ENCODE assay signal across 12 cellular contexts in the genomic region with DNA sequence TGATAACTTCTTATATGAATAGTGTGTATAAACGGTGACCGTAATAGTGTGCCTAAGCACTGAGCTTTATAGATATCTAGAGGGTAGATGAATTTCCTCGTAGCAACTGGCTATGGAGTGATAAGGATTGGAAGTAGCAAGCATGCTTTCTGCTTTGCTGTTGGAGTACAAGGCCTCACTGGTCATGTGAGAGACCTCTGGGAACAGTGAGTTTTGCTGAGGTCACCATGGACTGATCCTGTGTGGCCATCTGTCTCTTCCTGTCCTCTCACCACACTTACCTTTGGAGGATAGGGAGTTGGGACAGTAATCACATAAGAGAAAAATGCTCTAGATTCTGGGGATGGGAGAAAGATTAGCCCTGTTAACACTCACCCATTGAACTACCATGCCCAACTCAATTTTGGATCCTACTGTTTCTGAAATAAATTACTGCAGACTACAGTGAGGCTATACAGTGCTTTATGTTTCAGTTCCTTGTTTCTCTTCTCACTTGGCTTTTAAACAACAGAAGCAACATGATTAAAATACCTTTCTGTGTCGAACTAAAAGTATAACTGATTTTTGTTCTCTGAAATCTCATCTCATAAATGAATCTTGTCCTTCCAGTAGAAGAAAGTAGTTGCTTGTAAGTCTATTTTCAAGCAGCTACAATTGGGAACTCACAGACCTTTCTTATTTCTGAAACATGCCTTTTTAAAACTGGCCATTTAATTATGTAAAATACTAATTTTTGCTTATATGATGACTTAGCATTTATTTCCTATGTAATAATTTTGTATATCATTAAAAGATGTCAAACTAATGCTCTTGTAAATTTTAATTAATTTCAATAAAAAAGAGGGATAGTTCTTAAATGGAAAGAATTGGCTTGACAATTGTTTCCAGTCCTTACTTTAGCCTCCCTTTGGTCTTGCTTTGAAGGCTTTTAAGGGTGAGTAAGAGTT. TPM values are rescaled to one million over a fixed set of nuclear protein-coding genes. Genes with fewer than 3 reads are reported as not detected.
DNase-seq lines count a peak whose midpoint lies in the region; ATAC-seq and TF ChIP-seq lines count a peak whose summit lies in the region.
"Had no signal": no experiment of that assay in that cellular context is flagged by ENCODE, and none has a peak within 500 bp of the region (broad histone marks: within the 10 kb centered on the region; RNA-seq: fewer than 3 reads in every experiment).

No MANE protein-coding gene starts in this region.

- H2AFZ ChIP-seq in MM.1S (ENCODE audit: low read length): no peak overlapping the region

- H3K4me1 ChIP-seq in cardiac muscle cell (ENCODE audit: low read depth) (no peaks in the 10 kb centered on the region), right atrium auricular region (no peaks in the 10 kb centered on the region), MM.1S (ENCODE audit: low read length) (peaks cover 7% of the 10 kb centered on the region)

- H3K4me3 Mint-ChIP-seq in type B pancreatic cell: no peak overlapping the region
- H3K4me3 Mint-ChIP-seq: T-helper 1 cell treated with Interleukin-12 subunit alpha and Interleukin-12 subunit beta and Interleukin-4 antibody, amounts not matched to agents 30 μg/mL and 1 μg/mL, for 36 hours had no signal

- H3K27ac Mint-ChIP-seq in type B pancreatic cell: peak overlapping the region; percentile 49
- H3K27ac Mint-ChIP-seq: T-helper 1 cell treated with Interleukin-12 subunit alpha and Interleukin-12 subunit beta and Interleukin-4 antibody, amounts not matched to agents 30 μg/mL and 1 μg/mL, for 36 hours had no signal

- TF ChIP-seq CTCF in cardiac muscle cell (IDR thresholded peaks at IDR 0.05; ENCODE audit: low read depth, low read length) (no peak), right atrium auricular region (IDR thresholded peaks at IDR 0.05) (no peak), MM.1S (IDR thresholded peaks at IDR 0.05; ENCODE audit: low read length) (no peak), type B pancreatic cell (conservative IDR thresholded peaks at IDR 0.05) (no peak), dorsolateral prefrontal cortex (IDR thresholded peaks at IDR 0.05 in 54 of 56, conservative IDR thresholded peaks at IDR 0.05 in 2 of 56; ENCODE audit: low read depth in 1 of 56, partially characterized antibody in 56 of 56) (no peak)

- no peak for DNase-seq in cardiac muscle cell (ENCODE audit: low read depth in 1 of 2, low spot score in 1 of 2)
- no peak for DNase-seq in right atrium auricular region (ENCODE audit: low spot score)
- DNase-seq in MM.1S: no peak
- no peak for DNase-seq in type B pancreatic cell (ENCODE audit: extremely low spot score, unreplicated experiment)
- no peak for DNase-seq in T-helper 9 cell
- DNase-seq in left cardiac atrium: no peak
- DNase-seq in dorsolateral prefrontal cortex: no peak
- DNase-seq: activated gamma-delta T cell, NCI-H146 had no signal

- H3K9me3 ChIP-seq in cardiac muscle cell (ENCODE audit: low read depth) (no peaks in the 10 kb centered on the region), right atrium auricular region (no peaks in the 10 kb centered on the region), MM.1S (replicated peaks; ENCODE audit: insufficient read depth, low read length) (no peaks in the 10 kb centered on the region)

- no peaks in the 10 kb centered on the region for H3K27me3 Mint-ChIP-seq in type B pancreatic cell

- H3K27ac ChIP-seq in cardiac muscle cell (peak overlapping the region; percentile 21), right atrium auricular region (no peak overlapping the region), MM.1S (ENCODE audit: low read length) (peak overlapping the region; percentile 54), dorsolateral prefrontal cortex (peak overlapping the region in 10 of 59 donors; percentile 2 to 31 (median 12))
- H3K27ac ChIP-seq: epithelial cell of prostate had no signal

- intact Hi-C loops in left cardiac atrium (cut with DNase I) (no loop called here), dorsolateral prefrontal cortex (cut with DNase I) (no loop called here)

- H3K4me3 ChIP-seq in cardiac muscle cell (no peak overlapping the region), right atrium auricular region (no peak overlapping the region), MM.1S (ENCODE audit: low read length) (no peak overlapping the region), dorsolateral prefrontal cortex (no peak overlapping the region)

- ATAC-seq in HG02678 (IDR thresholded peaks at IDR 0.05; ENCODE audit: unreplicated experiment) (peak; percentile 91), left cardiac atrium (no peak)

- peaks cover 9% of the 10 kb centered on the region for H3K4me1 Mint-ChIP-seq in type B pancreatic cell (ENCODE audit: unreplicated experiment)

- H3K36me3 Mint-ChIP-seq in type B pancreatic cell: peaks cover 47% of the 10 kb centered on the region

- 0 out of 2 replicates have a peak overlapping the region, but pooled peaks have one; percentile 18 for H3K4me2 ChIP-seq in MM.1S (ENCODE audit: low read depth, low read length)

- H3K9me2 ChIP-seq in MM.1S (replicated peaks; ENCODE audit: insufficient read depth, low read length): no peaks in the 10 kb centered on the region

- no peaks in the 10 kb centered on the region for H3K9me3 Mint-ChIP-seq in type B pancreatic cell
- H3K9me3 Mint-ChIP-seq: T-helper 1 cell treated with Interleukin-12 subunit alpha and Interleukin-12 subunit beta and Interleukin-4 antibody, amounts not matched to agents 30 μg/mL and 1 μg/mL, for 36 hours had no signal

- no peaks in the 10 kb centered on the region for H4K20me1 ChIP-seq in MM.1S (ENCODE audit: insufficient read depth, low read length)

- no peaks in the 10 kb centered on the region for H3K27me3 ChIP-seq in cardiac muscle cell
- no peaks in the 10 kb centered on the region for H3K27me3 ChIP-seq in right atrium auricular region
- H3K27me3 ChIP-seq in MM.1S (replicated peaks; ENCODE audit: insufficient read depth, low read length): no peaks in the 10 kb centered on the region
- H3K27me3 ChIP-seq in dorsolateral prefrontal cortex: no peaks in the 10 kb centered on the region

- peaks cover 23% of the 10 kb centered on the region for H3K79me2 ChIP-seq in MM.1S (ENCODE audit: low read length)

- no peaks in the 10 kb centered on the region for H3F3A ChIP-seq in MM.1S (ENCODE audit: insufficient read depth, low read length)

- H3K36me3 ChIP-seq in cardiac muscle cell: peaks cover 45% of the 10 kb centered on the region
- peaks cover 30% of the 10 kb centered on the region for H3K36me3 ChIP-seq in right atrium auricular region
- H3K36me3 ChIP-seq in MM.1S (replicated peaks; ENCODE audit: insufficient read depth, low read length): no peaks in the 10 kb centered on the region

- no peak overlapping the region for H3K9ac ChIP-seq in MM.1S (ENCODE audit: low read length)

RNA-seq across cellular contexts. Expression of a gene that starts 8.3 kb away (rescaled TPM):
- total RNA-seq in cardiac muscle cell (11.3 and 11.9 TPM in 2 replicates), right atrium auricular region (10 to 100 TPM in 1 of 2 donors, 1 to 10 TPM in 1; 8.9 to 11.7 TPM), type B pancreatic cell (ENCODE audit: low replicate concordance) (28.8 and 31.4 TPM in 2 replicates), left cardiac atrium (10 to 100 TPM; 11.9 to 14.7 TPM), dorsolateral prefrontal cortex (10 to 100 TPM in 119 of 120 experiments, 1 to 10 TPM in 1; 9.6 to 23.7 (median 15.6) TPM)
- 25.3 and 30.6 TPM in 2 replicates for polyA plus RNA-seq in cardiac muscle cell

Comparison
In these comparisons a context has a peak if more than half of its experiments do, and no peak if none do; other contexts are left out.
1. H3K27ac ChIP-seq: peak in cardiac muscle cell (single experiment) and MM.1S (single experiment); none in right atrium auricular region (0 of 2).